21 cellular contexts compared by ENCODE assay signal in genomic region chr5:94540856-94541494, GRCh38.
"Had no signal": no experiment of that assay in that cellular context is flagged by ENCODE, and none has a peak within 500 bp of the region (broad histone marks: within the 10 kb centered on the region; RNA-seq: fewer than 3 reads in every experiment).

No MANE protein-coding gene starts in this region.

- H3K27ac ChIP-seq: ascending aorta, brain microvascular endothelial cell, esophagus muscularis mucosa, hepatocyte, left ventricle myocardium inferior, sigmoid colon, testis, uterus had no signal

- H3K36me3 ChIP-seq: ascending aorta, brain microvascular endothelial cell, esophagus muscularis mucosa, left ventricle myocardium inferior, uterus had no signal

- H3K9me3 ChIP-seq: esophagus muscularis mucosa, sigmoid colon, testis, uterus had no signal

- ATAC-seq: activated naive CD4-positive, alpha-beta T cell treated with anti-CD3 and anti-CD28 coated beads, Interleukin-2, amount 50 U/mL, for 72 hours; activated T-helper 17 cell treated with anti-CD3 and anti-CD28 coated beads, Interleukin-2, amount 50 U/mL, for 72 hours; effector memory CD8-positive, alpha-beta T cell; naive thymus-derived CD8-positive, alpha-beta T cell; stimulated activated naive B cell treated with anti-CD40 and anti-IgM and Interleukin-4, amounts not matched to agents 10 μg/mL and 1 μg/mL and 100 μg/mL, for 72 hours; WTC11 had no signal

- H3K79me2 ChIP-seq: hepatocyte had no signal

- H3K27me3 ChIP-seq: ascending aorta, brain microvascular endothelial cell, esophagus muscularis mucosa, hepatocyte, sigmoid colon, testis, uterus had no signal

- FAIRE-seq: frontal cortex had no signal

- H3K4me2 ChIP-seq: hepatocyte, smooth muscle cell had no signal

- H3K4me1 ChIP-seq: ascending aorta, sigmoid colon, testis, uterus had no signal

- DNase-seq: activated T-cell treated with anti-CD3 and anti-CD28 coated beads, Interleukin-2, amount 50 U/mL, for 24 hours; brain microvascular endothelial cell; central memory CD4-positive, alpha-beta T cell; effector memory CD8-positive, alpha-beta T cell; glutamatergic neuron; left ventricle myocardium inferior; naive thymus-derived CD8-positive, alpha-beta T cell; sigmoid colon; stimulated activated CD4-positive, alpha-beta T cell treated with anti-CD3 and anti-CD28 coated beads, Interleukin-15, amount 100 ng/mL, for 24 hours; stimulated activated naive B cell treated with anti-CD40 and anti-IgM and Interleukin-4, amounts not matched to agents 10 μg/mL and 1 μg/mL and 100 μg/mL, for 72 hours; testis; trophoblast cell; uterus had no signal

- H2AFZ ChIP-seq: hepatocyte had no signal

- H3K4me3 ChIP-seq: ascending aorta, esophagus muscularis mucosa, hepatocyte, left ventricle myocardium inferior, sigmoid colon, smooth muscle cell, testis, uterus had no signal
